23 cellular contexts compared by ENCODE assay signal in the genomic region with DNA sequence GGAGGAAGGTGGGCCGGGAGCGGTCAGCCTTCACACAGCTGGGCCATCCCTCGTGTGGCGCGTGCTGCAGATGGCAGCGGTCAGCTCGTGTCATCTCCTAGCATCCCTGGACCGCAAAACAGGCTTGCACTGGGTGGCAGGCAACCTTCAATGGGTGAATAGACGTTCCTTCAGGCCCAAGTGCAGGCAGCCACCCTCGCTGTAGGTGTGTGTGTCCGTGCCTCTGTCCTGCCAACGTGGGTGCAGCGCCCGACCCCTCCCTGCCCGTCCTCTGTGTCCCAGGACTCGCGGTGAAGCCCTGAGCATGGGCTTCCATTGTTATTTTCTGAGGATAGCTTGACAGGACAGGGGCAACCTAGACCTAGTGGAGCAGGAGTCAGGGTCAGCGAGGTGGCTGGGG.
"Had no signal": no experiment of that assay in that cellular context is flagged by ENCODE, and none has a peak within 500 bp of the region (broad histone marks: within the 10 kb centered on the region; RNA-seq: fewer than 3 reads in every experiment).

No MANE protein-coding gene starts in this region.

- ATAC-seq: effector memory CD8-positive, alpha-beta T cell; foreskin keratinocyte; gastroesophageal sphincter; heart right ventricle; left cardiac atrium; left lung; left ventricle myocardium superior; lower lobe of right lung had no signal

- H3K4me3 Mint-ChIP-seq: dendritic cell treated with granulocyte-macrophage colony-stimulating factor and Interleukin-4, amounts not matched to agents 40 ng/mL and 50 ng/mL, for 4 days; effector memory CD8-positive, alpha-beta T cell had no signal

- FAIRE-seq: endothelial cell of umbilical vein, frontal cortex, islet of Langerhans, keratinocyte had no signal

- H3K36me3 ChIP-seq: colonic mucosa, esophagus muscularis mucosa, gastroesophageal sphincter, heart right ventricle, left lung, lower lobe of right lung had no signal

- H3K27me3 Mint-ChIP-seq: dendritic cell treated with granulocyte-macrophage colony-stimulating factor and Interleukin-4, amounts not matched to agents 40 ng/mL and 50 ng/mL, for 4 days had no signal

- H3K27ac ChIP-seq: colonic mucosa, esophagus muscularis mucosa, foreskin keratinocyte, gastroesophageal sphincter, heart right ventricle, left lung, lower lobe of right lung had no signal

- H3K4me3 ChIP-seq: colonic mucosa, esophagus muscularis mucosa, gastroesophageal sphincter, heart right ventricle, left lung, lower lobe of right lung had no signal

- H3K27ac Mint-ChIP-seq: dendritic cell treated with granulocyte-macrophage colony-stimulating factor and Interleukin-4, amounts not matched to agents 40 ng/mL and 50 ng/mL, for 4 days; effector memory CD8-positive, alpha-beta T cell had no signal

- H3K4me1 ChIP-seq: colonic mucosa had no signal

- H3K9me3 ChIP-seq: colonic mucosa, esophagus muscularis mucosa, gastroesophageal sphincter, heart right ventricle, left lung, lower lobe of right lung had no signal

- DNase-seq: cerebellar nuclear complex; colonic mucosa; cortex of kidney; effector CD8-positive, alpha-beta T cell; effector memory CD8-positive, alpha-beta T cell; foreskin keratinocyte; glutamatergic neuron; head of caudate nucleus; heart right ventricle; hippocampal formation; left cardiac atrium; left lung; left ventricle myocardium superior; lower lobe of right lung; mesenchymal stem cell; midbrain had no signal

- H3K9me3 Mint-ChIP-seq: dendritic cell treated with granulocyte-macrophage colony-stimulating factor and Interleukin-4, amounts not matched to agents 40 ng/mL and 50 ng/mL, for 4 days; effector memory CD8-positive, alpha-beta T cell had no signal

- H3K27me3 ChIP-seq: colonic mucosa, esophagus muscularis mucosa, foreskin keratinocyte, gastroesophageal sphincter, heart right ventricle, left lung had no signal
